In the genomic region with DNA sequence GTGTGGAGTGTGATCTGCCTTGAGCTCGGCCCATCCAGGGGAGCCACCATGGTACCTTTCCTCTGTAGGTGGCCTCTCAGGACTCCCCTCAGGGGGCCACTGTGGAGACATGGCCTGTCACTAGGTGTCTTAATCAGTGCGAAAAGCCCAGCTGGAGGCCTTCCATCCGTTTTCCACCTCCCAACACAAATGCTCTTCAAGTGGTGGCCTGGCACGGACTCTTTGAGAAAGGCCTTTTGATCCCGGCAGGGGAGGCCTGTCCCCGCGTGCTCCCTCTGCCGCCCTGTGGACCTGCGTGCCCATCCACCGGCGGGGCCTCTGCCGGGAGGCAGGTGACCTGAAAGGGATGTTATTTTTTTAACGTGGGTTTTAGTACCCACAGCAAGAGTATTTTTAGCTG, we compare ENCODE assay signal across 13 cellular contexts.
"Had no signal": no experiment of that assay in that cellular context is flagged by ENCODE, and none has a peak within 500 bp of the region (broad histone marks: within the 10 kb centered on the region; RNA-seq: fewer than 3 reads in every experiment).

No MANE protein-coding gene starts in this region.

- DNase-seq: activated CD4-positive, alpha-beta T cell treated with anti-CD3 and anti-CD28 coated beads, Interleukin-2, amount 50 U/mL, for 4 hours; activated CD8-positive, alpha-beta memory T cell treated with anti-CD3 and anti-CD28 coated beads, Interleukin-2, amount 10 ng/mL, durations not matched to agents 7 days and 5 days; activated effector memory CD4-positive, alpha-beta T cell treated with anti-CD3 and anti-CD28 coated beads, Interleukin-2, amount 50 U/mL, for 16 hours; activated T-cell treated with anti-CD3 and anti-CD28 coated beads, Interleukin-2, amount 50 U/mL, for 24 hours; colonic mucosa; effector memory CD4-positive, alpha-beta T cell; hippocampal formation; stimulated activated CD4-positive, alpha-beta T cell treated with anti-CD3 and anti-CD28 coated beads, Interleukin-4, amount 100 ng/mL, for 24 hours; tibial artery had no signal

- H3K4me3 ChIP-seq: cardiac muscle cell, colonic mucosa, gastroesophageal sphincter, lung, tibial artery had no signal

- H3K27me3 ChIP-seq: cardiac muscle cell, colonic mucosa, gastroesophageal sphincter, tibial artery had no signal

- ATAC-seq: activated CD4-positive, CD25-positive, alpha-beta regulatory T cell treated with anti-CD3 and anti-CD28 coated beads, Interleukin-2, amount 50 U/mL, for 24 hours; activated CD8-positive, alpha-beta memory T cell treated with anti-CD3 and anti-CD28 coated beads, Interleukin-2, amount 10 ng/mL, durations not matched to agents 7 days and 5 days; gastroesophageal sphincter had no signal

- H3K36me3 ChIP-seq: cardiac muscle cell, colonic mucosa had no signal

- H3K9me3 ChIP-seq: colonic mucosa, gastroesophageal sphincter, tibial artery had no signal

- H3K27ac ChIP-seq: cardiac muscle cell, colonic mucosa, tibial artery had no signal
